ENCODE assay signal across 17 cellular contexts in the genomic region with DNA sequence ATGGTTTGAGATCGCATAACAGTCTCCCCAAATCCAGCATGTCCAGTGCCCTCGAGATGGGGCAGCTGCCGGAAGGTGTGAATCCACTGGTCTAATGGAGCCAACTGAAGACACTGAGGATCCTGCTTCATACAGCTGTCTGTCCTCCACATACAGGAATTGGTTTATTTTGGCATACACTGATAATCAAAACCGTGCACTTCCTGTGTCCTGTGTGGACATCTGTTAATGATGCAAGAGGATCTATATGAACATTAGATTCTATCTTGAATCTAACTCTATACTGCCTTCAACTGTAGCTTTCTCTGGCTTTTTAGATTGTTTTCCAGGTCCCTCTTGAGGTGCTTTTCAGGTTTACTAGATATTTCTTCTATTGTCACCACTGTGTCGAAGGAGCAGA. TPM values are rescaled to one million over a fixed set of nuclear protein-coding genes. Genes with fewer than 3 reads are reported as not detected.
DNase-seq lines count a peak whose midpoint lies in the region; ATAC-seq and TF ChIP-seq lines count a peak whose summit lies in the region.
"Had no signal": no experiment of that assay in that cellular context is flagged by ENCODE, and none has a peak within 500 bp of the region (broad histone marks: within the 10 kb centered on the region; RNA-seq: fewer than 3 reads in every experiment).

No MANE protein-coding gene starts in this region.

- H3K27ac Mint-ChIP-seq in CD4-positive, alpha-beta T cell: no peak overlapping the region
- H3K27ac Mint-ChIP-seq in activated B cell treated with CpG ODN at 0.5 μM for 24 hours: peak overlapping the region; percentile 66
- no peak overlapping the region for H3K27ac Mint-ChIP-seq in nephron
- H3K27ac Mint-ChIP-seq in CD14-positive monocyte: no peak overlapping the region

- H3K9me3 Mint-ChIP-seq in CD4-positive, alpha-beta T cell: no peaks in the 10 kb centered on the region
- H3K9me3 Mint-ChIP-seq in activated B cell treated with CpG ODN at 0.5 μM for 24 hours (no peaks in the 10 kb centered on the region), nephron (no peaks in the 10 kb centered on the region), CD14-positive monocyte (no peaks in the 10 kb centered on the region)

- no peaks in the 10 kb centered on the region for H3K27me3 ChIP-seq in CD4-positive, alpha-beta T cell (ENCODE audit: control insufficient read depth, insufficient read depth, low read length)
- no peaks in the 10 kb centered on the region for H3K27me3 ChIP-seq in stomach
- H3K27me3 ChIP-seq: BE2C, MG63 had no signal

- no peak for TF ChIP-seq EP300 in stomach (IDR thresholded peaks at IDR 0.05)

- no peak overlapping the region for H3K4me3 ChIP-seq in stomach
- H3K4me3 ChIP-seq: MG63 had no signal

- H3K4me1 Mint-ChIP-seq in CD4-positive, alpha-beta T cell (ENCODE audit: low read depth): peaks cover 12% of the 10 kb centered on the region
- H3K4me1 Mint-ChIP-seq in activated B cell treated with CpG ODN at 0.5 μM for 24 hours (peaks cover 44% of the 10 kb centered on the region), nephron (peaks cover 28% of the 10 kb centered on the region), CD14-positive monocyte (peaks cover 42% of the 10 kb centered on the region)

- ATAC-seq in CD4-positive, alpha-beta T cell (ENCODE audit: poor library complexity): no peak
- ATAC-seq in activated B cell treated with CpG ODN at 0.5 μM for 24 hours (ENCODE audit: low read depth) (no peak), GM18520 (IDR thresholded peaks at IDR 0.05; ENCODE audit: unreplicated experiment) (no peak)
- ATAC-seq: Panc1, Right ventricle myocardium inferior had no signal

- POLR2A ChIA-PET in CD4-positive, alpha-beta T cell (lab: Charles Lee): no interaction called here
- POLR2A ChIA-PET in activated B cell treated with CpG ODN at 0.5 μM for 24 hours (lab: Charles Lee): interaction anchor here (1.9 kb wide), 1 partner anchor 10 kb away, joined by 10 read pairs; no protein-coding TSS in a partner anchor

- no peak for TF ChIP-seq POLR2A in stomach (IDR thresholded peaks at IDR 0.05)

- H3K4me3 Mint-ChIP-seq in CD4-positive, alpha-beta T cell: peak overlapping the region; percentile 30
- H3K4me3 Mint-ChIP-seq in activated B cell treated with CpG ODN at 0.5 μM for 24 hours (no peak overlapping the region), nephron (peak overlapping the region in 2 of 3 experiments; percentile 0 to 13), CD14-positive monocyte (no peak overlapping the region)

- no peaks in the 10 kb centered on the region for H3K36me3 ChIP-seq in stomach
- H3K36me3 ChIP-seq: BE2C, MG63 had no signal

- peaks cover 5% of the 10 kb centered on the region for H3K36me3 Mint-ChIP-seq in CD4-positive, alpha-beta T cell (ENCODE audit: low read depth)
- H3K36me3 Mint-ChIP-seq in activated B cell treated with CpG ODN at 0.5 μM for 24 hours (ENCODE audit: low read depth) (peaks cover 9% of the 10 kb centered on the region), nephron (ENCODE audit: low read depth) (no peaks in the 10 kb centered on the region), CD14-positive monocyte (no peaks in the 10 kb centered on the region)

- no peak for DNase-seq in CD4-positive, alpha-beta T cell
- DNase-seq in NCI-H69 (lab: John Stamatoyannopoulos, UW): peak; percentile 22
- no peak for DNase-seq in activated B cell treated with CpG ODN at 0.5 μM for 24 hours
- no peak for DNase-seq in CD14-positive monocyte (ENCODE audit: low spot score)
- no peak for DNase-seq in stomach
- DNase-seq: BE2C, KBM-7, NCI-H1417, NCI-H2029 treated with DMSO at 0.1 percent for 48 hours, NCI-H226, NCI-H526 treated with DMSO at 0.1 percent for 48 hours had no signal

- TF ChIP-seq CTCF in CD4-positive, alpha-beta T cell (IDR thresholded peaks at IDR 0.05): no peak
- TF ChIP-seq CTCF in activated B cell treated with CpG ODN at 0.5 μM for 24 hours (IDR thresholded peaks at IDR 0.05): no peak
- TF ChIP-seq CTCF in nephron (IDR thresholded peaks at IDR 0.05; ENCODE audit: unreplicated experiment in 3 of 3): no peak
- TF ChIP-seq CTCF in CD14-positive monocyte (IDR thresholded peaks at IDR 0.05): no peak
- TF ChIP-seq CTCF in stomach (IDR thresholded peaks at IDR 0.05): no peak

- H3K27ac ChIP-seq in CD4-positive, alpha-beta T cell (ENCODE audit: low read depth, low read length): no peak overlapping the region
- H3K27ac ChIP-seq in stomach: no peak overlapping the region
- H3K27ac ChIP-seq: HL-60 had no signal

- peaks cover 5 to 32% (median 21%) of the 10 kb centered on the region in 4 donors for H3K4me1 ChIP-seq in stomach

- intact Hi-C loops in CD4-positive, alpha-beta T cell (cut with DNase I, micrococcal nuclease): loop anchor here in 1 of 2 experiments (5.0 to 10.0 kb wide), 3 partner anchors 449 to 989 kb away; a partner anchor contains a TSS
- intact Hi-C loops in activated B cell treated with CpG ODN at 0.5 μM for 24 hours (cut with micrococcal nuclease): loop anchor here (5.0 kb wide), 2 partner anchors 229 to 986 kb away; a partner anchor contains a TSS
- intact Hi-C loops in CD14-positive monocyte (cut with micrococcal nuclease): loop anchor here (5.0 to 10.0 kb wide), 3 partner anchors 51 to 91 kb away; no protein-coding TSS in a partner anchor
- intact Hi-C loops in stomach (cut with DNase I; ENCODE audit: low total_unique reads): no loop called here

- H3K27me3 Mint-ChIP-seq in CD4-positive, alpha-beta T cell: no peaks in the 10 kb centered on the region
- H3K27me3 Mint-ChIP-seq in activated B cell treated with CpG ODN at 0.5 μM for 24 hours: no peaks in the 10 kb centered on the region
- H3K27me3 Mint-ChIP-seq in nephron (ENCODE audit: low read depth): peaks cover 29% of the 10 kb centered on the region
- H3K27me3 Mint-ChIP-seq in CD14-positive monocyte (ENCODE audit: low read depth in 3 of 3): peaks cover 0 to 8% (median 2%) of the 10 kb centered on the region in 3 donors

- H3K9me3 ChIP-seq in CD4-positive, alpha-beta T cell (ENCODE audit: control insufficient read depth, low read length): no peaks in the 10 kb centered on the region
- no peaks in the 10 kb centered on the region for H3K9me3 ChIP-seq in stomach
- H3K9me3 ChIP-seq: BE2C, MG63 had no signal

- CTCF ChIA-PET in CD4-positive, alpha-beta T cell (lab: Charles Lee): no interaction called here
- CTCF ChIA-PET in activated B cell treated with CpG ODN at 0.5 μM for 24 hours (lab: Charles Lee): no interaction called here

- WGBS in stomach, 5 donors: 71 to 83% (median 80%) methylated on average over 5 of the region's 5 CpGs

RNA-seq across cellular contexts. Expression of a gene that starts 3.0 kb away (rescaled TPM):
- 10 to 100 TPM in 1 of 2 experiments, 1 to 10 TPM in 1; 9.9 to 11.1 TPM for total RNA-seq in CD4-positive, alpha-beta T cell
- 49.5 and 54.8 TPM in 2 replicates for total RNA-seq in activated B cell treated with CpG ODN at 0.5 μM for 24 hours
- 10 to 100 TPM; 12.1 to 17.2 TPM for polyA plus RNA-seq in CD14-positive monocyte
- 10 to 100 TPM in 2 of 5 donors, 1 to 10 TPM in 1, under 1 TPM in 2; 0.58 to 16.7 (median 7.1) TPM for total RNA-seq in stomach
- polyA plus RNA-seq in stomach: 10 to 100 TPM in 1 of 3 donors, 1 to 10 TPM in 2; 5.8 to 11.0 (median 7.3) TPM

Comparison
In these comparisons a context has a peak if more than half of its experiments do, and no peak if none do; other contexts are left out.
1. H3K4me3 Mint-ChIP-seq: peak in CD4-positive, alpha-beta T cell (single experiment) and nephron (2 of 3); none in activated B cell treated with CpG ODN at 0.5 μM for 24 hours (single experiment) and CD14-positive monocyte (0 of 2).